19 cellular contexts compared by ENCODE assay signal in genomic region chr17:82441686-82442487, GRCh38. TPM values are rescaled to one million over a fixed set of nuclear protein-coding genes. Genes with fewer than 3 reads are reported as not detected.
DNase-seq lines count a peak whose midpoint lies in the region; ATAC-seq and TF ChIP-seq lines count a peak whose summit lies in the region.
"Had no signal": no experiment of that assay in that cellular context is flagged by ENCODE, and none has a peak within 500 bp of the region (broad histone marks: within the 10 kb centered on the region; RNA-seq: fewer than 3 reads in every experiment).

No MANE protein-coding gene starts in this region.

- peaks cover 20% of the 10 kb centered on the region for H3K4me1 Mint-ChIP-seq in activated T-cell treated with anti-CD3 and anti-CD28 coated beads, Interleukin-2, amount 50 U/mL, for 72 hours (ENCODE audit: low read depth)
- H3K4me1 Mint-ChIP-seq in activated T-cell treated with anti-CD3 and anti-CD28 coated beads, Interleukin-2, amount 50 U/mL, for 4 hours (ENCODE audit: low read depth) = peaks cover 9% of the 10 kb centered on the region
- H3K4me1 Mint-ChIP-seq in IgD-negative memory B cell = peaks cover 13 to 23% (median 14%) of the 10 kb centered on the region in 3 donors
- peaks cover 56% of the 10 kb centered on the region for H3K4me1 Mint-ChIP-seq in stimulated activated memory B cell treated with anti-CD40 and anti-IgM and Interleukin-4, amounts not matched to agents 10 μg/mL and 1 μg/mL and 100 μg/mL, for 72 hours

- no peaks in the 10 kb centered on the region for H3K27me3 Mint-ChIP-seq in activated T-cell treated with anti-CD3 and anti-CD28 coated beads, Interleukin-2, amount 50 U/mL, for 72 hours (ENCODE audit: low read depth)
- no peaks in the 10 kb centered on the region for H3K27me3 Mint-ChIP-seq in activated T-cell treated with anti-CD3 and anti-CD28 coated beads, Interleukin-2, amount 50 U/mL, for 4 hours (ENCODE audit: low read depth)
- H3K27me3 Mint-ChIP-seq in IgD-negative memory B cell = no peaks in the 10 kb centered on the region
- no peaks in the 10 kb centered on the region for H3K27me3 Mint-ChIP-seq in stimulated activated memory B cell treated with anti-CD40 and anti-IgM and Interleukin-4, amounts not matched to agents 10 μg/mL and 1 μg/mL and 100 μg/mL, for 72 hours

- H3K36me3 ChIP-seq in BE2C = no peaks in the 10 kb centered on the region; the same call in none of the 2 replicates
- H3K36me3 ChIP-seq: cardiac muscle cell had no signal

- H3K4me3 Mint-ChIP-seq in activated T-cell treated with anti-CD3 and anti-CD28 coated beads, Interleukin-2, amount 50 U/mL, for 72 hours = no peak overlapping the region
- H3K4me3 Mint-ChIP-seq in activated T-cell treated with anti-CD3 and anti-CD28 coated beads, Interleukin-2, amount 50 U/mL, for 4 hours = no peak overlapping the region
- H3K4me3 Mint-ChIP-seq in IgD-negative memory B cell = peak overlapping the region; percentile 30 to 88 (median 83)
- H3K4me3 Mint-ChIP-seq in stimulated activated memory B cell treated with anti-CD40 and anti-IgM and Interleukin-4, amounts not matched to agents 10 μg/mL and 1 μg/mL and 100 μg/mL, for 72 hours = peak overlapping the region; percentile 52
- H3K4me3 Mint-ChIP-seq: nephron progenitor cell had no signal

- H3K9me3 Mint-ChIP-seq in activated T-cell treated with anti-CD3 and anti-CD28 coated beads, Interleukin-2, amount 50 U/mL, for 72 hours = no peaks in the 10 kb centered on the region
- H3K9me3 Mint-ChIP-seq in activated T-cell treated with anti-CD3 and anti-CD28 coated beads, Interleukin-2, amount 50 U/mL, for 4 hours = no peaks in the 10 kb centered on the region
- no peaks in the 10 kb centered on the region for H3K9me3 Mint-ChIP-seq in IgD-negative memory B cell
- H3K9me3 Mint-ChIP-seq in stimulated activated memory B cell treated with anti-CD40 and anti-IgM and Interleukin-4, amounts not matched to agents 10 μg/mL and 1 μg/mL and 100 μg/mL, for 72 hours = no peaks in the 10 kb centered on the region
- H3K9me3 Mint-ChIP-seq: nephron progenitor cell had no signal

- no peaks in the 10 kb centered on the region for H3K9me3 ChIP-seq in BE2C
- H3K9me3 ChIP-seq: heart left ventricle, SJCRH30, stomach had no signal

- no peak for ATAC-seq in activated T-cell treated with anti-CD3 and anti-CD28 coated beads, Interleukin-2, amount 50 U/mL, for 72 hours (replicated peaks in 1 of 2)
- no peak for ATAC-seq in activated T-cell treated with anti-CD3 and anti-CD28 coated beads, Interleukin-2, amount 50 U/mL, for 4 hours
- peak; percentile 71 for ATAC-seq in stimulated activated memory B cell treated with anti-CD40 and anti-IgM and Interleukin-4, amounts not matched to agents 10 μg/mL and 1 μg/mL and 100 μg/mL, for 72 hours

- no peak overlapping the region for H3K4me3 ChIP-seq in BE2C (ENCODE audit: low read depth, low read length)
- H3K4me3 ChIP-seq: cardiac muscle cell, heart left ventricle, SJCRH30, stomach had no signal

- no peaks in the 10 kb centered on the region for H3K27me3 ChIP-seq in BE2C
- H3K27me3 ChIP-seq: cardiac muscle cell, heart left ventricle, SJCRH30, stomach had no signal

- no peak for TF ChIP-seq CTCF in BE2C (IDR thresholded peaks at IDR 0.05; ENCODE audit: low read depth, low read length)

- no peak for DNase-seq in activated T-cell treated with anti-CD3 and anti-CD28 coated beads, Interleukin-2, amount 50 U/mL, for 72 hours
- no peak for DNase-seq in activated T-cell treated with anti-CD3 and anti-CD28 coated beads, Interleukin-2, amount 50 U/mL, for 4 hours
- DNase-seq in caudate nucleus (lab: John Stamatoyannopoulos, UW) = no peak
- DNase-seq in BE2C = no peak
- DNase-seq in AG08395 (ENCODE audit: low spot score) = no peak
- DNase-seq in superior temporal gyrus (ENCODE audit: extremely low spot score) = no peak
- DNase-seq: activated CD4-positive, alpha-beta T cell treated with anti-CD3 and anti-CD28 coated beads, Interleukin-2, amount 50 U/mL, for 1 hour; effector CD8-positive, alpha-beta T cell; GDM1; NCI-H1436 treated with DMSO at 0.1 percent for 48 hours; nephron progenitor cell; retina; stomach; T1000 had no signal

- H3K36me3 Mint-ChIP-seq in activated T-cell treated with anti-CD3 and anti-CD28 coated beads, Interleukin-2, amount 50 U/mL, for 72 hours (ENCODE audit: insufficient read depth in 2 of 2) = peaks cover 0 to 5% of the 10 kb centered on the region in 2 donors
- peaks cover 4% of the 10 kb centered on the region for H3K36me3 Mint-ChIP-seq in activated T-cell treated with anti-CD3 and anti-CD28 coated beads, Interleukin-2, amount 50 U/mL, for 4 hours (ENCODE audit: insufficient read depth)
- peaks cover 8% of the 10 kb centered on the region for H3K36me3 Mint-ChIP-seq in IgD-negative memory B cell
- H3K36me3 Mint-ChIP-seq in stimulated activated memory B cell treated with anti-CD40 and anti-IgM and Interleukin-4, amounts not matched to agents 10 μg/mL and 1 μg/mL and 100 μg/mL, for 72 hours = peaks cover 26% of the 10 kb centered on the region

- H3K4me1 ChIP-seq in BE2C = peaks cover 10% of the 10 kb centered on the region

- peak overlapping the region; percentile 82 for H3K27ac ChIP-seq in caudate nucleus (ENCODE audit: low read depth, low read length)
- H3K27ac ChIP-seq: cardiac muscle cell, SJCRH30 had no signal

- H3K27ac Mint-ChIP-seq in activated T-cell treated with anti-CD3 and anti-CD28 coated beads, Interleukin-2, amount 50 U/mL, for 72 hours = peak overlapping the region; percentile 81
- peak overlapping the region; percentile 93 to 99 (median 98) for H3K27ac Mint-ChIP-seq in IgD-negative memory B cell
- H3K27ac Mint-ChIP-seq in stimulated activated memory B cell treated with anti-CD40 and anti-IgM and Interleukin-4, amounts not matched to agents 10 μg/mL and 1 μg/mL and 100 μg/mL, for 72 hours = peak overlapping the region; percentile 72
- H3K27ac Mint-ChIP-seq: nephron progenitor cell had no signal

RNA-seq across cellular contexts. Expression of gene CYBC1, which starts 8.7 kb away (rescaled TPM):
- 100 to 1,000 TPM; 256 to 300 TPM for total RNA-seq in activated T-cell treated with anti-CD3 and anti-CD28 coated beads, Interleukin-2, amount 50 U/mL, for 72 hours
- 100 to 1,000 TPM; 151 to 165 (median 156) TPM for total RNA-seq in activated T-cell treated with anti-CD3 and anti-CD28 coated beads, Interleukin-2, amount 50 U/mL, for 4 hours
- 266 TPM for polyA plus RNA-seq in IgD-negative memory B cell
- polyA plus RNA-seq in BE2C (2012; ENCODE audit: insufficient read depth, insufficient read length, low read depth) = 78.1 TPM

RNA-seq across cellular contexts. Expression of gene NARF, which starts 16.7 kb away (rescaled TPM):
- total RNA-seq in activated T-cell treated with anti-CD3 and anti-CD28 coated beads, Interleukin-2, amount 50 U/mL, for 72 hours = 100 to 1,000 TPM in 1 of 2 donors, 10 to 100 TPM in 1; 90.4 to 120 TPM
- total RNA-seq in activated T-cell treated with anti-CD3 and anti-CD28 coated beads, Interleukin-2, amount 50 U/mL, for 4 hours = 10 to 100 TPM; 40.9 to 55.9 (median 45.9) TPM
- 76.2 TPM for polyA plus RNA-seq in IgD-negative memory B cell
- 108 TPM for polyA plus RNA-seq in BE2C (2012; ENCODE audit: insufficient read depth, insufficient read length, low read depth)

RNA-seq across cellular contexts. Expression of gene OGFOD3, which starts 23.5 kb away (rescaled TPM):
- total RNA-seq in activated T-cell treated with anti-CD3 and anti-CD28 coated beads, Interleukin-2, amount 50 U/mL, for 72 hours = 10 to 100 TPM; 17.2 to 17.7 TPM
- total RNA-seq in activated T-cell treated with anti-CD3 and anti-CD28 coated beads, Interleukin-2, amount 50 U/mL, for 4 hours = 10 to 100 TPM; 23.2 to 29.1 (median 24.0) TPM
- 33.2 TPM for polyA plus RNA-seq in IgD-negative memory B cell
- polyA plus RNA-seq in BE2C (2012; ENCODE audit: insufficient read depth, insufficient read length, low read depth) = 60.8 TPM

RNA-seq across cellular contexts. Expression of gene HEXD, which starts 23.7 kb away (rescaled TPM):
- 10 to 100 TPM; 26.4 to 26.7 TPM for total RNA-seq in activated T-cell treated with anti-CD3 and anti-CD28 coated beads, Interleukin-2, amount 50 U/mL, for 72 hours
- 10 to 100 TPM; 16.5 to 19.9 (median 19.0) TPM for total RNA-seq in activated T-cell treated with anti-CD3 and anti-CD28 coated beads, Interleukin-2, amount 50 U/mL, for 4 hours
- polyA plus RNA-seq in IgD-negative memory B cell = 23.2 TPM
- 34.3 TPM for polyA plus RNA-seq in BE2C (2012; ENCODE audit: insufficient read depth, insufficient read length, low read depth)

Comparison
In these comparisons a context has a peak if more than half of its experiments do, and no peak if none do; other contexts are left out.
1. H3K4me3 Mint-ChIP-seq: peak in IgD-negative memory B cell (4 of 4) and stimulated activated memory B cell treated with anti-CD40 and anti-IgM and Interleukin-4, amounts not matched to agents 10 μg/mL and 1 μg/mL and 100 μg/mL, for 72 hours (single experiment); none in activated T-cell treated with anti-CD3 and anti-CD28 coated beads, Interleukin-2, amount 50 U/mL, for 72 hours (0 of 2) and activated T-cell treated with anti-CD3 and anti-CD28 coated beads, Interleukin-2, amount 50 U/mL, for 4 hours (single experiment).
2. Peak in every context shown above with its lines, with median percentiles within 50 percentile points of each other: H3K27ac Mint-ChIP-seq.